In genomic region chr17:66469890-66470289, GRCh38 we compare ENCODE assay signal across 19 cellular contexts.
DNase-seq lines count a peak whose midpoint lies in the region; ATAC-seq, FAIRE-seq and TF ChIP-seq lines count a peak whose summit lies in the region.
"Had no signal": no experiment of that assay in that cellular context is flagged by ENCODE, and none has a peak within 500 bp of the region (broad histone marks: within the 10 kb centered on the region; RNA-seq: fewer than 3 reads in every experiment).

No MANE protein-coding gene starts in this region.

- H3K36me3 ChIP-seq in HepG2 (replicated peaks in 1 of 2; ENCODE audit: control insufficient read depth in 1 of 2, insufficient read depth in 2 of 2, low read length in 2 of 2): 0 out of 5 replicates have a peak, but pooled peaks cover 0 to 4% of the 10 kb centered on the region in 2 experiments
- H3K36me3 ChIP-seq in right lobe of liver: no peaks in the 10 kb centered on the region
- H3K36me3 ChIP-seq in SJSA1: no peaks in the 10 kb centered on the region
- no peaks in the 10 kb centered on the region for H3K36me3 ChIP-seq in kidney (ENCODE audit: control insufficient read depth in 1 of 2, insufficient read depth in 2 of 2, low read length in 2 of 2)
- H3K36me3 ChIP-seq in vagina: no peaks in the 10 kb centered on the region
- no peaks in the 10 kb centered on the region for H3K36me3 ChIP-seq in CD8-positive, alpha-beta T cell (ENCODE audit: insufficient read depth, low read length)
- H3K36me3 ChIP-seq: upper lobe of left lung had no signal

- CTCF ChIA-PET in HepG2 (lab: Yijun Ruan, JAX; ENCODE audit: low intra/inter-chr PET ratio, low total read pairs): no interaction called here
- CTCF ChIA-PET in CD8-positive, alpha-beta T cell (lab: Charles Lee): no interaction called here

- in situ Hi-C loops in HepG2 (cut with HindIII; ENCODE audit: extremely low pct_ligation_motif_present, low pct_unique_long_range_greater_than_20kb): no loop called here

- H3K4me1 Mint-ChIP-seq in CD8-positive, alpha-beta T cell (ENCODE audit: low read depth): peaks cover 61% of the 10 kb centered on the region

- ATAC-seq in HepG2 (no peak), right lobe of liver (no peak), GM18498 (IDR thresholded peaks at IDR 0.05; ENCODE audit: unreplicated experiment) (no peak)
- no peak for ATAC-seq in CD8-positive, alpha-beta T cell
- ATAC-seq: body of pancreas, left cardiac atrium, mucosa of descending colon, PC-3 had no signal

- POLR2A ChIA-PET in HepG2 (lab: Yijun Ruan, JAX): no interaction called here
- POLR2A ChIA-PET in CD8-positive, alpha-beta T cell (lab: Charles Lee): no interaction called here

- no peak for TF ChIP-seq CTCF in HepG2 (CRISPR knock-in tag; IDR thresholded peaks at IDR 0.05)
- TF ChIP-seq CTCF in right lobe of liver (IDR thresholded peaks at IDR 0.05): no peak
- no peak for TF ChIP-seq CTCF in kidney (IDR thresholded peaks at IDR 0.05; ENCODE audit: borderline replicate concordance, extremely low read depth, insufficient read depth)
- TF ChIP-seq CTCF in vagina (IDR thresholded peaks at IDR 0.05): no peak
- no peak for TF ChIP-seq CTCF in CD8-positive, alpha-beta T cell (IDR thresholded peaks at IDR 0.05)

- no peak for FAIRE-seq in HepG2 (lab: Jason Lieb, UNC)
- no peak for FAIRE-seq in kidney (lab: Jason Lieb, UNC)
- FAIRE-seq: small intestine had no signal

- H4K20me1 ChIP-seq in HepG2 (ENCODE audit: insufficient read depth, low read length): no peaks in the 10 kb centered on the region

- no TSS peak for BruUV-seq in HepG2 (replicated peaks; lab: Mats Ljungman, UMichigan)

- H3K9me3 ChIP-seq in HepG2 (ENCODE audit: low read length) (no peaks in the 10 kb centered on the region), right lobe of liver (no peaks in the 10 kb centered on the region), SJSA1 (replicated peaks) (no peaks in the 10 kb centered on the region), kidney (ENCODE audit: control insufficient read depth in 1 of 2, low read length in 2 of 2) (no peaks in the 10 kb centered on the region), vagina (no peaks in the 10 kb centered on the region)
- H3K9me3 ChIP-seq in CD8-positive, alpha-beta T cell (ENCODE audit: low read length): no peaks in the 10 kb centered on the region
- H3K9me3 ChIP-seq: body of pancreas, mucosa of descending colon, upper lobe of left lung had no signal

- no peak overlapping the region for H3K9ac ChIP-seq in HepG2 (ENCODE audit: insufficient read depth, low read depth, low read length)
- no peak overlapping the region for H3K9ac ChIP-seq in kidney (ENCODE audit: low read length in 2 of 2)

- no peaks in the 10 kb centered on the region for H3K27me3 ChIP-seq in HepG2 (ENCODE audit: control insufficient read depth in 1 of 2, insufficient read depth in 2 of 2, low read length in 2 of 2)
- no peaks in the 10 kb centered on the region for H3K27me3 ChIP-seq in right lobe of liver
- no peaks in the 10 kb centered on the region for H3K27me3 ChIP-seq in SJSA1 (replicated peaks)
- H3K27me3 ChIP-seq in vagina: no peaks in the 10 kb centered on the region
- no peaks in the 10 kb centered on the region for H3K27me3 ChIP-seq in CD8-positive, alpha-beta T cell (ENCODE audit: insufficient read depth, low read length)
- H3K27me3 ChIP-seq: body of pancreas, hepatocyte, upper lobe of left lung had no signal

- TF ChIP-seq RAD21 in HepG2 (CRISPR knock-in tag; IDR thresholded peaks at IDR 0.05): no peak

- peaks cover 19% of the 10 kb centered on the region for H3K36me3 Mint-ChIP-seq in CD8-positive, alpha-beta T cell
- H3K36me3 Mint-ChIP-seq: stimulated activated memory B cell treated with anti-CD40 and anti-IgM and Interleukin-4, amounts not matched to agents 10 μg/mL and 1 μg/mL and 100 μg/mL, for 72 hours had no signal

- H3K4me2 ChIP-seq in HepG2 (ENCODE audit: low read depth, low read length): no peak overlapping the region
- H3K4me2 ChIP-seq: hepatocyte had no signal

- H3K27ac ChIP-seq in HepG2 (ENCODE audit: extremely low read length, insufficient read depth, low read length) (peak overlapping the region; percentile 12), right lobe of liver (no peak overlapping the region), SJSA1 (peak overlapping the region; percentile 89), kidney (ENCODE audit: low read depth in 2 of 2, low read length in 2 of 2) (peak overlapping the region; percentile 36 to 44), vagina (peak overlapping the region; percentile 70)
- H3K27ac ChIP-seq in CD8-positive, alpha-beta T cell (ENCODE audit: low read depth, low read length): no peak overlapping the region
- H3K27ac ChIP-seq: body of pancreas, VCaP had no signal

- no peak for DNase-seq in HepG2 (ENCODE audit: low spot score)
- DNase-seq in right lobe of liver: no peak
- no peak for DNase-seq in SJSA1 (ENCODE audit: low read depth in 1 of 2, low spot score in 2 of 2)
- DNase-seq in kidney: no peak
- DNase-seq in vagina (ENCODE audit: extremely low spot score in 2 of 2): no peak
- no peak for DNase-seq in CD8-positive, alpha-beta T cell
- DNase-seq in SW 1271 (lab: John Stamatoyannopoulos, UW): no peak
- DNase-seq: body of pancreas, left cardiac atrium, mucosa of descending colon, NCI-H1930, NCI-H510A, PC-3, small intestine had no signal

- peaks cover 26% of the 10 kb centered on the region for H3K79me2 ChIP-seq in HepG2 (ENCODE audit: insufficient read depth, low read length)

- TF ChIP-seq EP300 in HepG2 (IDR thresholded peaks at IDR 0.05; ENCODE audit: low read depth in 2 of 2, low read length in 2 of 2) (no peak), HepG2 (CRISPR knock-in tag; IDR thresholded peaks at IDR 0.05; ENCODE audit: borderline replicate concordance) (no peak)

- peaks cover 56% of the 10 kb centered on the region for H3K4me1 ChIP-seq in HepG2 (ENCODE audit: insufficient read depth, low read length)
- H3K4me1 ChIP-seq in right lobe of liver: peaks cover 0 to 18% (median 8%) of the 10 kb centered on the region in 4 donors
- peaks cover 64% of the 10 kb centered on the region for H3K4me1 ChIP-seq in SJSA1 (replicated peaks)
- peaks cover 19 to 48% of the 10 kb centered on the region in 2 donors for H3K4me1 ChIP-seq in kidney (ENCODE audit: control insufficient read depth in 1 of 2, insufficient read depth in 1 of 2, low read depth in 1 of 2, low read length in 2 of 2)
- peaks cover 38% of the 10 kb centered on the region for H3K4me1 ChIP-seq in vagina
- peaks cover 23% of the 10 kb centered on the region for H3K4me1 ChIP-seq in CD8-positive, alpha-beta T cell (ENCODE audit: insufficient read depth, low read length)

- no peak overlapping the region for H3K4me3 Mint-ChIP-seq in CD8-positive, alpha-beta T cell

- H2AFZ ChIP-seq in HepG2 (ENCODE audit: low read length): no peak overlapping the region
- H2AFZ ChIP-seq: hepatocyte had no signal

- H3K4me3 ChIP-seq in HepG2 (replicated peaks in 1 of 3; ENCODE audit: insufficient read depth in 1 of 3, low read depth in 2 of 3, low read length in 3 of 3): no peak overlapping the region
- no peak overlapping the region for H3K4me3 ChIP-seq in right lobe of liver
- no peak overlapping the region for H3K4me3 ChIP-seq in SJSA1
- peak overlapping the region in 1 of 2 donors; percentile 10 for H3K4me3 ChIP-seq in kidney (ENCODE audit: low read length in 2 of 2)
- H3K4me3 ChIP-seq in vagina: no peak overlapping the region
- H3K4me3 ChIP-seq in CD8-positive, alpha-beta T cell (ENCODE audit: low read depth, low read length): no peak overlapping the region
- H3K4me3 ChIP-seq: body of pancreas, hepatocyte, mucosa of descending colon, upper lobe of left lung had no signal

- no peaks in the 10 kb centered on the region for H3K27me3 Mint-ChIP-seq in CD8-positive, alpha-beta T cell (ENCODE audit: low read depth)

- TF ChIP-seq POLR2A in HepG2 (IDR thresholded peaks at IDR 0.05; ENCODE audit: insufficient read depth in 1 of 2, low read depth in 2 of 2, low read length in 2 of 2) (no peak), right lobe of liver (IDR thresholded peaks at IDR 0.05) (no peak), vagina (IDR thresholded peaks at IDR 0.05) (no peak)

- H3K9me3 Mint-ChIP-seq in CD8-positive, alpha-beta T cell: no peaks in the 10 kb centered on the region
- H3K9me3 Mint-ChIP-seq: stimulated activated memory B cell treated with anti-CD40 and anti-IgM and Interleukin-4, amounts not matched to agents 10 μg/mL and 1 μg/mL and 100 μg/mL, for 72 hours had no signal

- intact Hi-C loops in HepG2 (cut with micrococcal nuclease; ENCODE audit: unreplicated experiment) (loop anchor here (10.0 kb wide), 1 partner anchor 75 kb away; no protein-coding TSS in a partner anchor), right lobe of liver (cut with DNase I) (no loop called here), kidney (cut with DNase I) (no loop called here), vagina (cut with DNase I) (no loop called here)
- intact Hi-C loops in CD8-positive, alpha-beta T cell (cut with DNase I, micrococcal nuclease): no loop called here

- H3K27ac Mint-ChIP-seq in CD8-positive, alpha-beta T cell: no peak overlapping the region
- H3K27ac Mint-ChIP-seq: stimulated activated memory B cell treated with anti-CD40 and anti-IgM and Interleukin-4, amounts not matched to agents 10 μg/mL and 1 μg/mL and 100 μg/mL, for 72 hours had no signal

- 88% methylated on average over 4 of the region's 4 CpGs for whole genome bisulfite sequencing in HepG2 (ENCODE audit: low lambda C conversion rate)
- WGBS in right lobe of liver (ENCODE audit: insufficient coverage, low coverage, low lambda C conversion rate, missing lambda C conversion rate): 44% methylated on average over 4 of the region's 4 CpGs

TF ChIP-seq in HepG2, 621 proteins besides CTCF, POLR2A, EP300 and RAD21 (continues in another document):
- TF ChIP-seq ZFP90 (CRISPR knock-in tag; IDR thresholded peaks at IDR 0.05; ENCODE audit: borderline replicate concordance): no peak
- no peak for TF ChIP-seq ZNF703 (CRISPR knock-in tag; IDR thresholded peaks at IDR 0.05; ENCODE audit: borderline replicate concordance)
- no peak for TF ChIP-seq TAF1 (CRISPR knock-in tag; IDR thresholded peaks at IDR 0.05)
- TF ChIP-seq UBTF (CRISPR knock-in tag; IDR thresholded peaks at IDR 0.05): no peak

Comparison
In these comparisons a context has a peak if more than half of its experiments do, and no peak if none do; other contexts are left out.
1. H3K27ac ChIP-seq: peak in HepG2 (single experiment), SJSA1 (single experiment), kidney (2 of 2) and vagina (single experiment); none in right lobe of liver (0 of 3) and CD8-positive, alpha-beta T cell (single experiment).